ENCODE assay signal across 8 cellular contexts in the genomic region with DNA sequence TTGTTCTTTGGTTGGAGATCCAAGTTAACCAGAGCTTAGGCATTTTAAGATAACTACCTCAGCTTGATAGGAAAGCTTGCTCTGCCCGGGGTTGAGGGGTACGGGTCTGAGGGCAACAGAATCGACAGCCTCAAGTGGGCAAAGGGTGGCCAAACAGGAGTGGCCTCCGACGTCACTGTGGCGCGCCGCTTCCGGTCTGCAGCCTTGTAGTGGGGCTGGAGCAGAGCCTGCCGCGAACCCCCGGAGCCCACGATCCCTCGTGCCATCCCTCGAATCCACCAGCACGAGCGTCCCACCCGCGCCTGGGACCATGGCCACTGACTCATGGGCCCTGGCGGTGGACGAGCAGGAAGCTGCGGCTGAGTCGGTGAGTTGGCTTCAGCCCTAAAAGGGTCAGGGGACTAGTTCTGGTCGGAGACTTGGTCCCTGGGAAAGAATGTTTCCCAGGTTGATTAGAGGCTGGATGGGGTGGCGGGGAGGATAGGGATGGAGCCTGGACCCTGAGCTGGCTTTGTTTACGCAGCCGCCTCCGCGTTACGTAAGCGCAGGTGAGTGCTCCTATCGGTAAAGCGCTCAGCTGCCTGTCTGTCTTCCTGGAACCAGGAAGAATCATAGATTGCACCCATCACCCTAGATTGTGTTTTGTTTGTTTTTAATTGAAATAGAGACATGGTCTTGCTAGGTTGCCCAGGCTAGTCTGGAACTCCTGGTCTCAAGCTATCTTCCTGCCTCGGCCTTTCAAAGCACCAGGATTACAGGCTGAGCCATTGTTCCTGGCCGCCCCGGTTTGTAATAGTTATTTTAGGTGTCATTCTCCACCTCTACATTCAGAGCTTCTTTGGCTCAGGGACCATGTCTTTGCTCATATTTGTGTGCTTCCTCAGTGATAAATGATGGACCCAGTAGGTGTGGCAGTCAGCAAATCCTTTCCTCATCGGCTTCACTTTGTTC. TPM values are rescaled to one million over a fixed set of nuclear protein-coding genes. Genes with fewer than 3 reads are reported as not detected.
DNase-seq lines count a peak whose midpoint lies in the region; ATAC-seq, FAIRE-seq and TF ChIP-seq lines count a peak whose summit lies in the region.

A gene (plus strand): TSS at position 199 of the 951 bp plus-strand sequence. CDS start 112 bp downstream, at position 311.

- POLR2A ChIA-PET in A549 (lab: Yijun Ruan, JAX), result interaction anchor here (0.5 to 2.4 kb wide), 4 partner anchors 11 to 53 kb away, joined by 3 to 36 read pairs (median 4); a partner anchor contains a TSS
- POLR2A ChIA-PET in activated CD8-positive, alpha-beta T cell treated with anti-CD3 and anti-CD28 coated beads, Interleukin-2, amount 10 ng/mL, durations not matched to agents 7 days and 5 days (lab: Charles Lee), result interaction anchor here (0.6 to 3.6 kb wide), 11 partner anchors 9 to 1760 kb away, joined by 3 to 47 read pairs (median 4); a partner anchor contains a TSS

- H3K9me3 ChIP-seq in A549, result peaks cover 10% of the 10 kb centered on the region; the same call in 2 of the 3 replicates
- H3K9me3 ChIP-seq in lower lobe of right lung, result peaks cover 10% of the 10 kb centered on the region

- peaks cover 31% of the 10 kb centered on the region for H3K36me3 Mint-ChIP-seq in activated CD8-positive, alpha-beta T cell treated with anti-CD3 and anti-CD28 coated beads, Interleukin-2, amount 10 ng/mL, durations not matched to agents 7 days and 5 days (ENCODE audit: low read depth)

- H3K4me3 ChIP-seq in A549 (peak within 1 kb of the TSS; percentile 94), lower lobe of right lung (peak within 1 kb of the TSS; percentile 76)

- TF ChIP-seq RAD21 in A549 (conservative IDR thresholded peaks at IDR 0.05 in 1 of 2, IDR thresholded peaks at IDR 0.05 in 1 of 2), result no peak

- CTCF ChIA-PET in A549 (lab: Yijun Ruan, JAX), result interaction anchor here (0.9 to 1.4 kb wide), 2 partner anchors 9 to 48 kb away, joined by 4 to 5 read pairs; a partner anchor contains a TSS
- CTCF ChIA-PET in activated CD8-positive, alpha-beta T cell treated with anti-CD3 and anti-CD28 coated beads, Interleukin-2, amount 10 ng/mL, durations not matched to agents 7 days and 5 days (lab: Charles Lee), result interaction anchor here (0.8 to 2.2 kb wide), 10 partner anchors 9 to 82 kb away, joined by 3 to 8 read pairs (median 4); a partner anchor contains a TSS

- H3K27ac ChIP-seq in A549 (peak within 1 kb of the TSS; percentile 90 to 94), lower lobe of right lung (peak within 1 kb of the TSS; percentile 97)

- peak within 1 kb of the TSS; percentile 92 for H3K4me2 ChIP-seq in A549

- H3K4me3 Mint-ChIP-seq in activated CD8-positive, alpha-beta T cell treated with anti-CD3 and anti-CD28 coated beads, Interleukin-2, amount 10 ng/mL, durations not matched to agents 7 days and 5 days, result peak within 1 kb of the TSS; percentile 91

- H3K27me3 ChIP-seq in lower lobe of right lung (ENCODE audit: low read depth), result no peaks in the 10 kb centered on the region

- TF ChIP-seq EP300 in A549 (IDR thresholded peaks at IDR 0.05), result no peak

- peak; percentile 87 for TF ChIP-seq POLR2A in A549 (IDR thresholded peaks at IDR 0.05; ENCODE audit: low read length)

- no peaks in the 10 kb centered on the region for H3K36me3 ChIP-seq in lower lobe of right lung

- no peak for FAIRE-seq in A549 (lab: Jason Lieb, UNC)

- DNase-seq in A549 (ENCODE audit: low read depth in 1 of 2, low spot score in 1 of 2) (peak; percentile 79), NCI-H526 treated with DMSO at 0.1 percent for 48 hours (lab: John Stamatoyannopoulos, UW) (peak; percentile 30), lower lobe of right lung (peak; percentile 93)
- DNase-seq in activated CD8-positive, alpha-beta T cell treated with anti-CD3 and anti-CD28 coated beads, Interleukin-2, amount 10 ng/mL, durations not matched to agents 7 days and 5 days, result peak; percentile 79
- peak; percentile 22 for DNase-seq in effector CD8-positive, alpha-beta T cell (lab: John Stamatoyannopoulos, UW)
- DNase-seq in stimulated activated CD4-positive, alpha-beta T cell treated with anti-CD3 and anti-CD28 coated beads, TNF-alpha, amount 100 ng/mL, for 1 hour (ENCODE audit: low read depth in 3 of 3, low spot score in 1 of 3), result peak in 2 of 3 donors; percentile 3 to 33

- 3% methylated on average over 27 of the region's 37 CpGs for WGBS in A549 (ENCODE audit: missing lambda C conversion rate)

- H3K4me1 ChIP-seq in A549 (peaks cover 5% of the 10 kb centered on the region), lower lobe of right lung (peaks cover 14% of the 10 kb centered on the region)

- H3K4me1 Mint-ChIP-seq in activated CD8-positive, alpha-beta T cell treated with anti-CD3 and anti-CD28 coated beads, Interleukin-2, amount 10 ng/mL, durations not matched to agents 7 days and 5 days (ENCODE audit: low read depth), result peaks cover 35% of the 10 kb centered on the region

- intact Hi-C loops in lower lobe of right lung (cut with DNase I), result no loop called here

- H3K27ac Mint-ChIP-seq in activated CD8-positive, alpha-beta T cell treated with anti-CD3 and anti-CD28 coated beads, Interleukin-2, amount 10 ng/mL, durations not matched to agents 7 days and 5 days, result peak within 1 kb of the TSS; percentile 93

- no peaks in the 10 kb centered on the region for H3K27me3 Mint-ChIP-seq in activated CD8-positive, alpha-beta T cell treated with anti-CD3 and anti-CD28 coated beads, Interleukin-2, amount 10 ng/mL, durations not matched to agents 7 days and 5 days (ENCODE audit: low read depth)

- no peak for TF ChIP-seq CTCF in A549 (IDR thresholded peaks at IDR 0.05)
- TF ChIP-seq CTCF in lower lobe of right lung (IDR thresholded peaks at IDR 0.05), result peak; percentile 10

- H3K9me3 Mint-ChIP-seq in activated CD8-positive, alpha-beta T cell treated with anti-CD3 and anti-CD28 coated beads, Interleukin-2, amount 10 ng/mL, durations not matched to agents 7 days and 5 days (ENCODE audit: insufficient read depth), result peaks cover 14% of the 10 kb centered on the region

- ATAC-seq in A549 (peak; percentile 96), GM18907 (IDR thresholded peaks at IDR 0.05; ENCODE audit: unreplicated experiment) (peak; percentile 85), HG03378 (IDR thresholded peaks at IDR 0.05; ENCODE audit: unreplicated experiment) (peak; percentile 59), lower lobe of right lung (peak; percentile 95 to 96)
- peak; percentile 89 for ATAC-seq in activated CD8-positive, alpha-beta T cell treated with anti-CD3 and anti-CD28 coated beads, Interleukin-2, amount 10 ng/mL, durations not matched to agents 7 days and 5 days

TF ChIP-seq in A549, 52 proteins besides CTCF, POLR2A, EP300 and RAD21 (continues in another document):
- TF ChIP-seq ZC3H11A (IDR thresholded peaks at IDR 0.05), result no peak
- no peak for TF ChIP-seq NFE2L2 (conservative IDR thresholded peaks at IDR 0.05; ENCODE audit: low read length)
- TF ChIP-seq PHF8 (IDR thresholded peaks at IDR 0.05; ENCODE audit: borderline replicate concordance, low read depth), result peak; percentile 91
- no peak for TF ChIP-seq SREBF2 (IDR thresholded peaks at IDR 0.05)
- TF ChIP-seq EHMT2 (IDR thresholded peaks at IDR 0.05; ENCODE audit: low read depth), result no peak
- no peak for TF ChIP-seq SMC3 (IDR thresholded peaks at IDR 0.05)
- no peak for TF ChIP-seq HEYL (CRISPR knock-in tag; IDR thresholded peaks at IDR 0.05)
- TF ChIP-seq, protein P1, sequence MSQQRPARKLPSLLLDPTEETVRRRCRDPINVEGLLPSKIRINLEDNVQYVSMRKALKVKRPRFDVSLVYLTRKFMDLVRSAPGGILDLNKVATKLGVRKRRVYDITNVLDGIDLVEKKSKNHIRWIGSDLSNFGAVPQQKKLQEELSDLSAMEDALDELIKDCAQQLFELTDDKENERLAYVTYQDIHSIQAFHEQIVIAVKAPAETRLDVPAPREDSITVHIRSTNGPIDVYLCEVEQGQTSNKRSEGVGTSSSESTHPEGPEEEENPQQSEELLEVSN (IDR thresholded peaks at IDR 0.05; ENCODE audit: borderline replicate concordance, low read depth), result peak; percentile 50; the same call in 1 of the 2 replicates
- TF ChIP-seq, protein P2, sequence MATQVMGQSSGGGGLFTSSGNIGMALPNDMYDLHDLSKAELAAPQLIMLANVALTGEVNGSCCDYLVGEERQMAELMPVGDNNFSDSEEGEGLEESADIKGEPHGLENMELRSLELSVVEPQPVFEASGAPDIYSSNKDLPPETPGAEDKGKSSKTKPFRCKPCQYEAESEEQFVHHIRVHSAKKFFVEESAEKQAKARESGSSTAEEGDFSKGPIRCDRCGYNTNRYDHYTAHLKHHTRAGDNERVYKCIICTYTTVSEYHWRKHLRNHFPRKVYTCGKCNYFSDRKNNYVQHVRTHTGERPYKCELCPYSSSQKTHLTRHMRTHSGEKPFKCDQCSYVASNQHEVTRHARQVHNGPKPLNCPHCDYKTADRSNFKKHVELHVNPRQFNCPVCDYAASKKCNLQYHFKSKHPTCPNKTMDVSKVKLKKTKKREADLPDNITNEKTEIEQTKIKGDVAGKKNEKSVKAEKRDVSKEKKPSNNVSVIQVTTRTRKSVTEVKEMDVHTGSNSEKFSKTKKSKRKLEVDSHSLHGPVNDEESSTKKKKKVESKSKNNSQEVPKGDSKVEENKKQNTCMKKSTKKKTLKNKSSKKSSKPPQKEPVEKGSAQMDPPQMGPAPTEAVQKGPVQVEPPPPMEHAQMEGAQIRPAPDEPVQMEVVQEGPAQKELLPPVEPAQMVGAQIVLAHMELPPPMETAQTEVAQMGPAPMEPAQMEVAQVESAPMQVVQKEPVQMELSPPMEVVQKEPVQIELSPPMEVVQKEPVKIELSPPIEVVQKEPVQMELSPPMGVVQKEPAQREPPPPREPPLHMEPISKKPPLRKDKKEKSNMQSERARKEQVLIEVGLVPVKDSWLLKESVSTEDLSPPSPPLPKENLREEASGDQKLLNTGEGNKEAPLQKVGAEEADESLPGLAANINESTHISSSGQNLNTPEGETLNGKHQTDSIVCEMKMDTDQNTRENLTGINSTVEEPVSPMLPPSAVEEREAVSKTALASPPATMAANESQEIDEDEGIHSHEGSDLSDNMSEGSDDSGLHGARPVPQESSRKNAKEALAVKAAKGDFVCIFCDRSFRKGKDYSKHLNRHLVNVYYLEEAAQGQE (IDR thresholded peaks at IDR 0.05), result no peak
- no peak; the same call in 1 of the 2 replicates for TF ChIP-seq MYC (IDR thresholded peaks at IDR 0.05; ENCODE audit: borderline replicate concordance, low read length)

RNA-seq across cellular contexts. Expression of the gene that starts here (rescaled TPM):
- polyA plus RNA-seq in A549 (2011; rRNA removed), result 50.6 and 59.4 TPM in 2 replicates
- 33.9 and 35.1 TPM in 2 replicates for polyA plus RNA-seq in A549 (2012; cell fraction: cytosol; rRNA removed)
- 31.7 and 32.3 TPM in 2 replicates for polyA plus RNA-seq in A549 (2012; cell fraction: nucleus; rRNA removed)
- polyA plus RNA-seq in A549 (2017; fragmentation: RNase III; extraction: RNeasy Plus Mini Kit Qiagen cat#74134 plus additional on column Dnase treatment), result 26.9 to 27.2 TPM (median 27.0 TPM) in 3 replicates
- 20.0 and 22.3 TPM in 2 replicates for polyA minus RNA-seq in A549 (2011; rRNA and poly(A)+ RNA removed)
- 10 to 100 TPM; 28.8 to 32.6 TPM for total RNA-seq in activated CD8-positive, alpha-beta T cell treated with anti-CD3 and anti-CD28 coated beads, Interleukin-2, amount 10 ng/mL, durations not matched to agents 7 days and 5 days
- total RNA-seq in lower lobe of right lung, result 28.3 TPM

Comparison
In these comparisons a context has a peak if more than half of its experiments do, and no peak if none do; other contexts are left out.
1. Peak in every context shown above with its lines: DNase-seq, ATAC-seq, H3K4me3 ChIP-seq and H3K27ac ChIP-seq.
2. DNase-seq: peak in every context shown above with its lines; median percentile 93 in lower lobe of right lung; 79 in A549; 79 in activated CD8-positive, alpha-beta T cell treated with anti-CD3 and anti-CD28 coated beads, Interleukin-2, amount 10 ng/mL, durations not matched to agents 7 days and 5 days; 30 in NCI-H526 treated with DMSO at 0.1 percent for 48 hours; 22 in effector CD8-positive, alpha-beta T cell; 18 in stimulated activated CD4-positive, alpha-beta T cell treated with anti-CD3 and anti-CD28 coated beads, TNF-alpha, amount 100 ng/mL, for 1 hour.